In genomic region chr3:13654330-13655073, GRCh38 we compare ENCODE assay signal across 9 cellular contexts.
DNase-seq lines count a peak whose midpoint lies in the region; ATAC-seq and TF ChIP-seq lines count a peak whose summit lies in the region.
"Had no signal": no experiment of that assay in that cellular context is flagged by ENCODE, and none has a peak within 500 bp of the region (broad histone marks: within the 10 kb centered on the region; RNA-seq: fewer than 3 reads in every experiment).

No MANE protein-coding gene starts in this region.

- TF ChIP-seq CTCF in esophagus muscularis mucosa (IDR thresholded peaks at IDR 0.05): no peak

- WGBS in esophagus muscularis mucosa: 88% methylated on average over 8 of the region's 15 CpGs

- intact Hi-C loops in esophagus muscularis mucosa (cut with DNase I): loop anchor here (5.0 kb wide), 1 partner anchor 562 kb away; no protein-coding TSS in a partner anchor

- H3K27me3 Mint-ChIP-seq in activated CD8-positive, alpha-beta T cell treated with anti-CD3 and anti-CD28 coated beads, Interleukin-2, amount 10 ng/mL, durations not matched to agents 7 days and 5 days (ENCODE audit: low read depth): peaks cover 31% of the 10 kb centered on the region

- peak; percentile 33 for ATAC-seq in activated CD8-positive, alpha-beta T cell treated with anti-CD3 and anti-CD28 coated beads, Interleukin-2, amount 10 ng/mL, durations not matched to agents 7 days and 5 days
- ATAC-seq in HG03439 (IDR thresholded peaks at IDR 0.05; ENCODE audit: unreplicated experiment): no peak

- peak overlapping the region; percentile 35 to 54 (median 39) for H3K4me3 ChIP-seq in esophagus muscularis mucosa

- peaks cover 11 to 31% (median 25%) of the 10 kb centered on the region in 4 donors for H3K4me1 ChIP-seq in esophagus muscularis mucosa

- H3K9me3 Mint-ChIP-seq in activated CD8-positive, alpha-beta T cell treated with anti-CD3 and anti-CD28 coated beads, Interleukin-2, amount 10 ng/mL, durations not matched to agents 7 days and 5 days (ENCODE audit: insufficient read depth): no peaks in the 10 kb centered on the region
- H3K9me3 Mint-ChIP-seq: nephron progenitor cell had no signal

- H3K27me3 ChIP-seq in esophagus muscularis mucosa: peaks cover 0 to 56% (median 0%) of the 10 kb centered on the region in 4 donors

- no peaks in the 10 kb centered on the region for H3K36me3 ChIP-seq in esophagus muscularis mucosa

- DNase-seq in NCI-H2227 (lab: John Stamatoyannopoulos, UW; ENCODE audit: unreplicated experiment) (peak; percentile 34), NCI-H2227 treated with DMSO at 0.1 percent for 48 hours (lab: John Stamatoyannopoulos, UW) (no peak), esophagus muscularis mucosa (ENCODE audit: extremely low spot score) (no peak), SHP77 (lab: John Stamatoyannopoulos, UW) (no peak), putamen (ENCODE audit: low spot score) (no peak)
- DNase-seq in activated CD8-positive, alpha-beta T cell treated with anti-CD3 and anti-CD28 coated beads, Interleukin-2, amount 10 ng/mL, durations not matched to agents 7 days and 5 days: peak; percentile 69
- peak; percentile 17 for DNase-seq in stimulated activated CD4-positive, alpha-beta T cell treated with anti-CD3 and anti-CD28 coated beads, Interleukin-4, amount 100 ng/mL, for 4 hours

- no peak for TF ChIP-seq EP300 in esophagus muscularis mucosa (IDR thresholded peaks at IDR 0.05)

- H3K4me3 Mint-ChIP-seq in activated CD8-positive, alpha-beta T cell treated with anti-CD3 and anti-CD28 coated beads, Interleukin-2, amount 10 ng/mL, durations not matched to agents 7 days and 5 days: no peak overlapping the region
- H3K4me3 Mint-ChIP-seq: nephron progenitor cell had no signal

- POLR2A ChIA-PET in activated CD8-positive, alpha-beta T cell treated with anti-CD3 and anti-CD28 coated beads, Interleukin-2, amount 10 ng/mL, durations not matched to agents 7 days and 5 days (lab: Charles Lee): interaction anchor here (0.6 kb wide), 1 partner anchor 237 kb away, joined by 3 read pairs; no protein-coding TSS in a partner anchor

- H3K36me3 Mint-ChIP-seq in activated CD8-positive, alpha-beta T cell treated with anti-CD3 and anti-CD28 coated beads, Interleukin-2, amount 10 ng/mL, durations not matched to agents 7 days and 5 days (ENCODE audit: low read depth): no peaks in the 10 kb centered on the region

- CTCF ChIA-PET in activated CD8-positive, alpha-beta T cell treated with anti-CD3 and anti-CD28 coated beads, Interleukin-2, amount 10 ng/mL, durations not matched to agents 7 days and 5 days (lab: Charles Lee): interaction anchor here (0.6 to 15.5 kb wide), 9 partner anchors 9 to 240 kb away, joined by 3 to 387 read pairs (median 4); partner anchors contain the start of genes HDAC11 and WNT7A

- peaks cover 45% of the 10 kb centered on the region for H3K4me1 Mint-ChIP-seq in activated CD8-positive, alpha-beta T cell treated with anti-CD3 and anti-CD28 coated beads, Interleukin-2, amount 10 ng/mL, durations not matched to agents 7 days and 5 days (ENCODE audit: low read depth)

- no peak overlapping the region for H3K27ac ChIP-seq in esophagus muscularis mucosa (replicated peaks in 1 of 4)

- TF ChIP-seq POLR2A in esophagus muscularis mucosa (IDR thresholded peaks at IDR 0.05; ENCODE audit: low read depth): no peak

- no peaks in the 10 kb centered on the region for H3K9me3 ChIP-seq in esophagus muscularis mucosa

- H3K27ac Mint-ChIP-seq in activated CD8-positive, alpha-beta T cell treated with anti-CD3 and anti-CD28 coated beads, Interleukin-2, amount 10 ng/mL, durations not matched to agents 7 days and 5 days: peak overlapping the region; percentile 31
- H3K27ac Mint-ChIP-seq: nephron progenitor cell had no signal

Comparison
In these comparisons a context has a peak if more than half of its experiments do, and no peak if none do; other contexts are left out.
1. DNase-seq: peak in NCI-H2227 (single experiment), activated CD8-positive, alpha-beta T cell treated with anti-CD3 and anti-CD28 coated beads, Interleukin-2, amount 10 ng/mL, durations not matched to agents 7 days and 5 days (single experiment) and stimulated activated CD4-positive, alpha-beta T cell treated with anti-CD3 and anti-CD28 coated beads, Interleukin-4, amount 100 ng/mL, for 4 hours (2 of 2); none in NCI-H2227 treated with DMSO at 0.1 percent for 48 hours (single experiment), esophagus muscularis mucosa (single experiment), SHP77 (0 of 2) and putamen (single experiment).